In the genomic region with DNA sequence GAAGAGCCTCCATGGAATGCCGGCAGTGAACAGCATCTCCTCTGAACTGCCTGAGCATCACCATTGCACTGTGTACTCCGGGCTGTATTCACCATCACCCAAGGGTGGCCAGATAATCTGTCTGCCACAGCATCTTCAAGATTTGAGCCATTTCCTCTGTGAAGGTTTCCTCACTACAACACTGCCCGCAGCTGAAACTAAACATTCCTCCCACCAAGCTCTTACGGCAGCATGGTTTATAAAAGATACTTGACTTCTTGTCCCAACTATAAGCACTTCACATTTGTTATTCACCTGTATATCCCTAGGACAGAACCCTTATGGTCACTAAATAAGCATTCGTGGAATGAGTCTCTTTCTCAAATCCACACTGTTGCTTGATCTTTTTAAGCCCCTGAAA, we compare ENCODE assay signal across 38 cellular contexts.
"Had no signal": no experiment of that assay in that cellular context is flagged by ENCODE, and none has a peak within 500 bp of the region (broad histone marks: within the 10 kb centered on the region; RNA-seq: fewer than 3 reads in every experiment).

No MANE protein-coding gene starts in this region.

- H3K4me3 ChIP-seq: adrenal gland, ascending aorta, body of pancreas, breast epithelium, cardiac muscle cell had no signal

- H3K4me3 Mint-ChIP-seq: activated naive CD4-positive, alpha-beta T cell treated with anti-CD3 and anti-CD28 coated beads for 36 hours; activated naive CD4-positive, alpha-beta T cell treated with anti-CD3 and anti-CD28 coated beads, Interleukin-2, amount 10 ng/mL, durations not matched to agents 7 days and 5 days; activated naive CD4-positive, alpha-beta T cell treated with anti-CD3 and anti-CD28 coated beads, Interleukin-2, amount 50 U/mL, for 24 hours; activated naive CD8-positive, alpha-beta T cell; activated naive CD8-positive, alpha-beta T cell treated with anti-CD3 and anti-CD28 coated beads for 36 hours; activated naive CD8-positive, alpha-beta T cell treated with anti-CD3 and anti-CD28 coated beads, Interleukin-2, amount 10 ng/mL, durations not matched to agents 7 days and 5 days; activated naive CD8-positive, alpha-beta T cell treated with anti-CD3 and anti-CD28 coated beads, Interleukin-2, amount 50 U/mL, for 24 hours; activated T-cell treated with anti-CD3 and anti-CD28 coated beads, Interleukin-2, amount 50 U/mL, for 24 hours; activated T-cell treated with anti-CD3 and anti-CD28 coated beads, Interleukin-2, amount 50 U/mL, for 4 hours; activated T-cell treated with anti-CD3 and anti-CD28 coated beads, Interleukin-2, amount 50 U/mL, for 72 hours; activated T-helper 1 cell treated with anti-CD3 and anti-CD28 coated beads, Interleukin-12 subunit alpha, Interleukin-12 subunit beta, Interleukin-2, Interleukin-4 antibody, amounts not matched to agents 30 ng/mL and 10 ng/mL and 1 ng/mL, durations not matched to agents 14 hours and 24 hours and 36 hours; activated T-helper 17 cell treated with anti-CD3 and anti-CD28 coated beads, Interleukin-2, amount 50 U/mL, for 72 hours; brain; central memory CD8-positive, alpha-beta T cell had no signal

- ATAC-seq: activated naive CD4-positive, alpha-beta T cell treated with anti-CD3 and anti-CD28 coated beads, Interleukin-2, amount 50 U/mL, for 72 hours; activated naive CD8-positive, alpha-beta T cell treated with anti-CD3 and anti-CD28 coated beads, Interleukin-2, amount 50 U/mL, for 24 hours; activated T-cell treated with anti-CD3 and anti-CD28 coated beads, Interleukin-2, amount 50 U/mL, for 4 hours; activated T-cell treated with anti-CD3 and anti-CD28 coated beads, Interleukin-2, amount 50 U/mL, for 72 hours; activated T-helper 17 cell treated with anti-CD3 and anti-CD28 coated beads, Interleukin-2, amount 50 U/mL, for 72 hours; body of pancreas had no signal

- H3K9me3 ChIP-seq: adrenal gland, ascending aorta, body of pancreas, breast epithelium had no signal

- H3K27ac ChIP-seq: adrenal gland, ascending aorta, body of pancreas, brain microvascular endothelial cell, breast epithelium, cardiac muscle cell had no signal

- H3K36me3 ChIP-seq: adrenal gland, ascending aorta, brain microvascular endothelial cell, breast epithelium, cardiac muscle cell had no signal

- H3K9me3 Mint-ChIP-seq: activated naive CD4-positive, alpha-beta T cell treated with anti-CD3 and anti-CD28 coated beads for 36 hours; activated naive CD4-positive, alpha-beta T cell treated with anti-CD3 and anti-CD28 coated beads, Interleukin-2, amount 10 ng/mL, durations not matched to agents 7 days and 5 days; activated naive CD4-positive, alpha-beta T cell treated with anti-CD3 and anti-CD28 coated beads, Interleukin-2, amount 50 U/mL, for 24 hours; activated naive CD8-positive, alpha-beta T cell treated with anti-CD3 and anti-CD28 coated beads for 36 hours; activated naive CD8-positive, alpha-beta T cell treated with anti-CD3 and anti-CD28 coated beads, Interleukin-2, amount 10 ng/mL, durations not matched to agents 7 days and 5 days; activated naive CD8-positive, alpha-beta T cell treated with anti-CD3 and anti-CD28 coated beads, Interleukin-2, amount 50 U/mL, for 24 hours; activated T-cell treated with anti-CD3 and anti-CD28 coated beads, Interleukin-2, amount 50 U/mL, for 24 hours; activated T-cell treated with anti-CD3 and anti-CD28 coated beads, Interleukin-2, amount 50 U/mL, for 4 hours; activated T-helper 1 cell treated with anti-CD3 and anti-CD28 coated beads, Interleukin-12 subunit alpha, Interleukin-12 subunit beta, Interleukin-2, Interleukin-4 antibody, amounts not matched to agents 30 ng/mL and 10 ng/mL and 1 ng/mL, durations not matched to agents 14 hours and 24 hours and 36 hours; activated T-helper 17 cell treated with anti-CD3 and anti-CD28 coated beads, Interleukin-2, amount 50 U/mL, for 72 hours; activated T-helper 2 cell treated with anti-CD3 and anti-CD28 coated beads, Interferon-gamma antibody, Interleukin-2, Interleukin-4, amounts not matched to agents 10 μg/mL and 5 μg/mL and 100 μg/mL, durations not matched to agents 14 hours and 24 hours and 36 hours; central memory CD8-positive, alpha-beta T cell had no signal

- H3K4me1 ChIP-seq: adrenal gland, ascending aorta, body of pancreas, breast epithelium had no signal

- H3K27me3 ChIP-seq: ascending aorta, brain microvascular endothelial cell, breast epithelium, cardiac muscle cell had no signal

- DNase-seq: activated effector memory CD4-positive, alpha-beta T cell treated with anti-CD3 and anti-CD28 coated beads, Interleukin-2, amount 50 U/mL, for 16 hours; activated effector memory CD4-positive, alpha-beta T cell treated with Interleukin-2 at 50 U/mL for 16 hours; activated gamma-delta T cell; activated gamma-delta T cell treated with Interleukin-2 at 50 U/mL for 16 hours; activated naive CD4-positive, alpha-beta T cell; activated naive CD4-positive, alpha-beta T cell treated with anti-CD3 and anti-CD28 coated beads for 36 hours; activated naive CD4-positive, alpha-beta T cell treated with anti-CD3 and anti-CD28 coated beads, Interleukin-2, amount 10 ng/mL, durations not matched to agents 7 days and 5 days; activated naive CD4-positive, alpha-beta T cell treated with anti-CD3 and anti-CD28 coated beads, Interleukin-2, amount 50 U/mL, for 16 hours; activated naive CD4-positive, alpha-beta T cell treated with Interleukin-2 at 50 U/mL for 16 hours; activated naive CD8-positive, alpha-beta T cell treated with anti-CD3 and anti-CD28 coated beads for 36 hours; activated naive CD8-positive, alpha-beta T cell treated with anti-CD3 and anti-CD28 coated beads, Interleukin-2, amount 10 ng/mL, durations not matched to agents 7 days and 5 days; activated naive CD8-positive, alpha-beta T cell treated with anti-CD3 and anti-CD28 coated beads, Interleukin-2, amount 50 U/mL, for 24 hours; activated T-cell treated with anti-CD3 and anti-CD28 coated beads, Interleukin-2, amount 50 U/mL, for 1 hour; activated T-cell treated with anti-CD3 and anti-CD28 coated beads, Interleukin-2, amount 50 U/mL, for 24 hours; activated T-cell treated with anti-CD3 and anti-CD28 coated beads, Interleukin-2, amount 50 U/mL, for 4 hours; activated T-cell treated with anti-CD3 and anti-CD28 coated beads, Interleukin-2, amount 50 U/mL, for 48 hours; activated T-cell treated with anti-CD3 and anti-CD28 coated beads, Interleukin-2, amount 50 U/mL, for 72 hours; adrenal gland; amniotic stem cell; amygdala; anterior cingulate cortex; aorta; body of pancreas; brain microvascular endothelial cell; caudate nucleus; central memory CD4-positive, alpha-beta T cell; cerebellar nuclear complex had no signal

- H3K4me1 Mint-ChIP-seq: activated naive CD4-positive, alpha-beta T cell treated with anti-CD3 and anti-CD28 coated beads, Interleukin-2, amount 10 ng/mL, durations not matched to agents 7 days and 5 days; activated naive CD4-positive, alpha-beta T cell treated with anti-CD3 and anti-CD28 coated beads, Interleukin-2, amount 50 U/mL, for 24 hours; activated naive CD8-positive, alpha-beta T cell treated with anti-CD3 and anti-CD28 coated beads for 36 hours; activated naive CD8-positive, alpha-beta T cell treated with anti-CD3 and anti-CD28 coated beads, Interleukin-2, amount 10 ng/mL, durations not matched to agents 7 days and 5 days; activated naive CD8-positive, alpha-beta T cell treated with anti-CD3 and anti-CD28 coated beads, Interleukin-2, amount 50 U/mL, for 24 hours; activated T-helper 17 cell treated with anti-CD3 and anti-CD28 coated beads, Interleukin-2, amount 50 U/mL, for 72 hours; brain; central memory CD8-positive, alpha-beta T cell had no signal

- H3K27ac Mint-ChIP-seq: activated naive CD4-positive, alpha-beta T cell treated with anti-CD3 and anti-CD28 coated beads for 36 hours; activated naive CD4-positive, alpha-beta T cell treated with anti-CD3 and anti-CD28 coated beads, Interleukin-2, amount 10 ng/mL, durations not matched to agents 7 days and 5 days; activated naive CD4-positive, alpha-beta T cell treated with anti-CD3 and anti-CD28 coated beads, Interleukin-2, amount 50 U/mL, for 24 hours; activated naive CD4-positive, alpha-beta T cell treated with anti-CD3 and anti-CD28 coated beads, Interleukin-2, amount 50 U/mL, for 72 hours; activated naive CD8-positive, alpha-beta T cell; activated naive CD8-positive, alpha-beta T cell treated with anti-CD3 and anti-CD28 coated beads for 36 hours; activated naive CD8-positive, alpha-beta T cell treated with anti-CD3 and anti-CD28 coated beads, Interleukin-2, amount 10 ng/mL, durations not matched to agents 7 days and 5 days; activated naive CD8-positive, alpha-beta T cell treated with anti-CD3 and anti-CD28 coated beads, Interleukin-2, amount 50 U/mL, for 24 hours; activated T-cell treated with anti-CD3 and anti-CD28 coated beads, Interleukin-2, amount 50 U/mL, for 24 hours; activated T-cell treated with anti-CD3 and anti-CD28 coated beads, Interleukin-2, amount 50 U/mL, for 72 hours; activated T-helper 1 cell treated with anti-CD3 and anti-CD28 coated beads, Interleukin-12 subunit alpha, Interleukin-12 subunit beta, Interleukin-2, Interleukin-4 antibody, amounts not matched to agents 30 ng/mL and 10 ng/mL and 1 ng/mL, durations not matched to agents 14 hours and 24 hours and 36 hours; activated T-helper 17 cell treated with anti-CD3 and anti-CD28 coated beads, Interleukin-2, amount 50 U/mL, for 72 hours; activated T-helper 2 cell treated with anti-CD3 and anti-CD28 coated beads, Interferon-gamma antibody, Interleukin-2, Interleukin-4, amounts not matched to agents 10 μg/mL and 5 μg/mL and 100 μg/mL, durations not matched to agents 14 hours and 24 hours and 36 hours; brain had no signal

- H3K36me3 Mint-ChIP-seq: activated naive CD4-positive, alpha-beta T cell treated with anti-CD3 and anti-CD28 coated beads, Interleukin-2, amount 10 ng/mL, durations not matched to agents 7 days and 5 days; activated naive CD4-positive, alpha-beta T cell treated with anti-CD3 and anti-CD28 coated beads, Interleukin-2, amount 50 U/mL, for 24 hours; activated naive CD4-positive, alpha-beta T cell treated with anti-CD3 and anti-CD28 coated beads, Interleukin-2, amount 50 U/mL, for 72 hours; activated naive CD8-positive, alpha-beta T cell; activated naive CD8-positive, alpha-beta T cell treated with anti-CD3 and anti-CD28 coated beads for 36 hours; activated naive CD8-positive, alpha-beta T cell treated with anti-CD3 and anti-CD28 coated beads, Interleukin-2, amount 10 ng/mL, durations not matched to agents 7 days and 5 days; brain had no signal
